12 cellular contexts compared by ENCODE assay signal in the genomic region with DNA sequence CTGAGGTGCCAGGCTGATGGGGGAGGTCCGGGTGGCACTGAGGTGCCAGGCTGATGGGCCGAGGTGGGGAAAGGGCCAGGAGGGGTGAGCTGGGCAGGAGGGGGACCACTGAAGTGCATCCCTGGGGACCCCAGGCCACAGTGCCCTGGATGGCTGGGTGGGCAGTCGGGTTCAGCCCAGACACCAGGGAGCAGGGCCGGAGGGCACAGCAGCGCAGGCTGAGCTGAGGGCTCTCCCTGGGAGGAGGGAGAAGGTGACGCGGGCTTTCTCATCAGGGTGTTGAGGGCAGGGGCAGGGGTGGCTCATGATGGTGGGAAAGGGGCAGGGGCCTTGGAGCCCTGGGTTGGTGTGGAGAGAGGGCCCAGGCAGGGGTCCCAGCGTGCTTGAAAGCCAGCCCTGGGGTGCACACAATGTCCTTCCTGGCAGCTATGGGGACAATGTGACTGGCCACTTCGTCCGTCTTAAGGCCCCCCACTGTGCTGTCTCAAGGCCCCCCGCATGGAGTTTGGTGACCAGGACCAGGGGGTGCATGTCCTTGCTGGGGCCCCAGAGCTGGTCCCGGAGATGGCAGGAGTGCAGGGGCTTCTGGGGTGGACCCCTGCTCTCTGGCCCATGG. TPM values are rescaled to one million over a fixed set of nuclear protein-coding genes. Genes with fewer than 3 reads are reported as not detected.
DNase-seq lines count a peak whose midpoint lies in the region; ATAC-seq and TF ChIP-seq lines count a peak whose summit lies in the region.
"Had no signal": no experiment of that assay in that cellular context is flagged by ENCODE, and none has a peak within 500 bp of the region (broad histone marks: within the 10 kb centered on the region; RNA-seq: fewer than 3 reads in every experiment).

No MANE protein-coding gene starts in this region.

- peak overlapping the region; percentile 83 for H3K4me3 Mint-ChIP-seq in CD8-positive, alpha-beta T cell
- H3K4me3 Mint-ChIP-seq in activated naive CD8-positive, alpha-beta T cell treated with anti-CD3 and anti-CD28 coated beads, Interleukin-2, amount 10 ng/mL, durations not matched to agents 7 days and 5 days, result peak overlapping the region; percentile 81

- POLR2A ChIA-PET in CD8-positive, alpha-beta T cell (lab: Charles Lee), result interaction anchor here (1.1 to 7.5 kb wide), 6 partner anchors 9 to 66 kb away, joined by 4 to 80 read pairs (median 8); a partner anchor contains a TSS
- POLR2A ChIA-PET in activated naive CD8-positive, alpha-beta T cell treated with anti-CD3 and anti-CD28 coated beads, Interleukin-2, amount 10 ng/mL, durations not matched to agents 7 days and 5 days (lab: Charles Lee), result interaction anchor here (0.9 to 9.8 kb wide), 6 partner anchors 9 to 95 kb away, joined by 4 to 222 read pairs (median 10); a partner anchor contains a TSS

- peak overlapping the region; percentile 59 for H3K4me3 ChIP-seq in CD8-positive, alpha-beta T cell (ENCODE audit: low read depth, low read length)
- H3K4me3 ChIP-seq in osteoblast (ENCODE audit: insufficient read depth, low read length), result no peak overlapping the region
- H3K4me3 ChIP-seq: MG63 had no signal

- no peaks in the 10 kb centered on the region for H3K9me3 Mint-ChIP-seq in CD8-positive, alpha-beta T cell
- no peaks in the 10 kb centered on the region for H3K9me3 Mint-ChIP-seq in activated naive CD8-positive, alpha-beta T cell treated with anti-CD3 and anti-CD28 coated beads, Interleukin-2, amount 10 ng/mL, durations not matched to agents 7 days and 5 days

- no peaks in the 10 kb centered on the region for H3K36me3 ChIP-seq in CD8-positive, alpha-beta T cell (ENCODE audit: insufficient read depth, low read length)
- H3K36me3 ChIP-seq in KOPT-K1 (ENCODE audit: insufficient read depth, low read length) (no peaks in the 10 kb centered on the region), osteoblast (ENCODE audit: insufficient read depth, low read length) (no peaks in the 10 kb centered on the region)
- H3K36me3 ChIP-seq: MG63 had no signal

- CTCF ChIA-PET in CD8-positive, alpha-beta T cell (lab: Charles Lee), result interaction anchor here (0.8 to 10.2 kb wide), 15 partner anchors 8 to 271 kb away, joined by 3 to 150 read pairs (median 7); a partner anchor contains a TSS

- no peak for ATAC-seq in CD8-positive, alpha-beta T cell
- ATAC-seq in activated naive CD8-positive, alpha-beta T cell treated with anti-CD3 and anti-CD28 coated beads, Interleukin-2, amount 10 ng/mL, durations not matched to agents 7 days and 5 days (ENCODE audit: low read depth), result no peak
- no peak for ATAC-seq in HG02798 (IDR thresholded peaks at IDR 0.05; ENCODE audit: poor library complexity, unreplicated experiment)

- peaks cover 93% of the 10 kb centered on the region for H3K4me1 ChIP-seq in CD8-positive, alpha-beta T cell (ENCODE audit: insufficient read depth, low read length)
- peaks cover 19% of the 10 kb centered on the region for H3K4me1 ChIP-seq in osteoblast (ENCODE audit: insufficient read depth, low read length)

- peaks cover 91% of the 10 kb centered on the region for H3K4me1 Mint-ChIP-seq in CD8-positive, alpha-beta T cell (ENCODE audit: low read depth)
- peaks cover 73% of the 10 kb centered on the region for H3K4me1 Mint-ChIP-seq in activated naive CD8-positive, alpha-beta T cell treated with anti-CD3 and anti-CD28 coated beads, Interleukin-2, amount 10 ng/mL, durations not matched to agents 7 days and 5 days

- no peaks in the 10 kb centered on the region for H3K9me3 ChIP-seq in CD8-positive, alpha-beta T cell (ENCODE audit: low read length)
- no peaks in the 10 kb centered on the region for H3K9me3 ChIP-seq in KOPT-K1 (ENCODE audit: insufficient read depth, low read length, poor library complexity, severe bottlenecking)
- H3K9me3 ChIP-seq in osteoblast (ENCODE audit: low read depth, low read length), result no peaks in the 10 kb centered on the region
- H3K9me3 ChIP-seq: Caco-2, MG63 had no signal

- no peak for TF ChIP-seq CTCF in CD8-positive, alpha-beta T cell (IDR thresholded peaks at IDR 0.05)
- no peak for TF ChIP-seq CTCF in osteoblast (IDR thresholded peaks at IDR 0.05; ENCODE audit: extremely low read depth, low read depth, low read length)

- H3K27ac ChIP-seq in CD8-positive, alpha-beta T cell (ENCODE audit: low read depth, low read length), result peak overlapping the region; percentile 45
- H3K27ac ChIP-seq in KOPT-K1 (ENCODE audit: low read depth, low read length, poor library complexity, severe bottlenecking), result peak overlapping the region; percentile 80
- no peak overlapping the region for H3K27ac ChIP-seq in osteoblast (ENCODE audit: low read depth, low read length)

- H3K4me2 ChIP-seq in osteoblast (ENCODE audit: insufficient read depth, low read length), result no peak overlapping the region

- H3K36me3 Mint-ChIP-seq in CD8-positive, alpha-beta T cell, result no peaks in the 10 kb centered on the region
- no peaks in the 10 kb centered on the region for H3K36me3 Mint-ChIP-seq in activated naive CD8-positive, alpha-beta T cell treated with anti-CD3 and anti-CD28 coated beads, Interleukin-2, amount 10 ng/mL, durations not matched to agents 7 days and 5 days

- intact Hi-C loops in CD8-positive, alpha-beta T cell (cut with DNase I, micrococcal nuclease), result loop anchor here (1.0 kb wide), 2 partner anchors 20 to 94 kb away; no protein-coding TSS in a partner anchor

- H4K20me1 ChIP-seq in osteoblast (ENCODE audit: insufficient read depth, low read length), result no peaks in the 10 kb centered on the region

- no peaks in the 10 kb centered on the region for H3K79me2 ChIP-seq in osteoblast (ENCODE audit: insufficient read depth, low read length)

- H2AFZ ChIP-seq in osteoblast (ENCODE audit: low read length), result no peak overlapping the region

- H3K27me3 Mint-ChIP-seq in CD8-positive, alpha-beta T cell (ENCODE audit: low read depth), result no peaks in the 10 kb centered on the region
- H3K27me3 Mint-ChIP-seq in activated naive CD8-positive, alpha-beta T cell treated with anti-CD3 and anti-CD28 coated beads, Interleukin-2, amount 10 ng/mL, durations not matched to agents 7 days and 5 days, result no peaks in the 10 kb centered on the region

- peak in 2 of 7 experiments; percentile 26 to 32 for DNase-seq in CD8-positive, alpha-beta T cell
- DNase-seq in activated naive CD8-positive, alpha-beta T cell treated with anti-CD3 and anti-CD28 coated beads, Interleukin-2, amount 10 ng/mL, durations not matched to agents 7 days and 5 days, result peak; percentile 48
- DNase-seq in osteoblast (ENCODE audit: insufficient read length, low spot score, missing footprints), result peak; percentile 78
- no peak for DNase-seq in effector CD8-positive, alpha-beta T cell (lab: John Stamatoyannopoulos, UW)
- no peak for DNase-seq in GF-D8 (lab: John Stamatoyannopoulos, UW)
- DNase-seq: amniotic stem cell, SW 1271 had no signal

- H3K27me3 ChIP-seq in CD8-positive, alpha-beta T cell (ENCODE audit: insufficient read depth, low read length), result no peaks in the 10 kb centered on the region
- no peaks in the 10 kb centered on the region for H3K27me3 ChIP-seq in osteoblast (ENCODE audit: insufficient read depth, low read length)
- H3K27me3 ChIP-seq: MG63 had no signal

- H3K27ac Mint-ChIP-seq in CD8-positive, alpha-beta T cell, result peak overlapping the region; percentile 100
- H3K27ac Mint-ChIP-seq in activated naive CD8-positive, alpha-beta T cell treated with anti-CD3 and anti-CD28 coated beads, Interleukin-2, amount 10 ng/mL, durations not matched to agents 7 days and 5 days, result peak overlapping the region; percentile 90

RNA-seq across cellular contexts. Expression of a gene that starts 16.0 kb away (rescaled TPM):
- total RNA-seq in CD8-positive, alpha-beta T cell, result 100 to 1,000 TPM; 369 to 385 TPM
- 100 to 1,000 TPM; 286 to 320 TPM for total RNA-seq in activated naive CD8-positive, alpha-beta T cell treated with anti-CD3 and anti-CD28 coated beads, Interleukin-2, amount 10 ng/mL, durations not matched to agents 7 days and 5 days
- not detected in 2 replicates for total RNA-seq in osteoblast

RNA-seq across cellular contexts. Expression of a gene that starts 27.9 kb away (rescaled TPM):
- 100 to 1,000 TPM; 369 to 393 TPM for total RNA-seq in CD8-positive, alpha-beta T cell
- total RNA-seq in activated naive CD8-positive, alpha-beta T cell treated with anti-CD3 and anti-CD28 coated beads, Interleukin-2, amount 10 ng/mL, durations not matched to agents 7 days and 5 days, result 100 to 1,000 TPM; 135 to 140 TPM
- 45.4 and 50.3 TPM in 2 replicates for total RNA-seq in osteoblast

RNA-seq across cellular contexts. Expression of a gene that starts 32.2 kb away (rescaled TPM):
- total RNA-seq in CD8-positive, alpha-beta T cell, result under 1 TPM; 0.44 to 0.60 TPM
- 1 to 10 TPM in 1 of 2 experiments, under 1 TPM in 1; 0.86 to 1.0 TPM for total RNA-seq in activated naive CD8-positive, alpha-beta T cell treated with anti-CD3 and anti-CD28 coated beads, Interleukin-2, amount 10 ng/mL, durations not matched to agents 7 days and 5 days
- 5.8 and 11.5 TPM in 2 replicates for total RNA-seq in osteoblast

RNA-seq across cellular contexts. Expression of a gene that starts 57.6 kb away (rescaled TPM):
- total RNA-seq in CD8-positive, alpha-beta T cell, result not detected
- total RNA-seq in activated naive CD8-positive, alpha-beta T cell treated with anti-CD3 and anti-CD28 coated beads, Interleukin-2, amount 10 ng/mL, durations not matched to agents 7 days and 5 days, result not detected
- total RNA-seq in osteoblast, result under 0.01 and 0.29 TPM in 2 replicates
- total RNA-seq: subcutaneous adipose tissue had no signal

Comparison
In these comparisons a context has a peak if more than half of its experiments do, and no peak if none do; other contexts are left out.
1. DNase-seq: peak in activated naive CD8-positive, alpha-beta T cell treated with anti-CD3 and anti-CD28 coated beads, Interleukin-2, amount 10 ng/mL, durations not matched to agents 7 days and 5 days (single experiment) and osteoblast (single experiment); none in effector CD8-positive, alpha-beta T cell (single experiment) and GF-D8 (single experiment).
2. RNA of a gene that starts 16.0 kb away (total RNA-seq): 369 to 385 TPM in CD8-positive, alpha-beta T cell and 286 to 320 TPM in activated naive CD8-positive, alpha-beta T cell treated with anti-CD3 and anti-CD28 coated beads, Interleukin-2, amount 10 ng/mL, durations not matched to agents 7 days and 5 days; not detected in osteoblast; every median in the first group is over 100 times any median in the second.